ENCODE assay signal across 12 cellular contexts in the genomic region with DNA sequence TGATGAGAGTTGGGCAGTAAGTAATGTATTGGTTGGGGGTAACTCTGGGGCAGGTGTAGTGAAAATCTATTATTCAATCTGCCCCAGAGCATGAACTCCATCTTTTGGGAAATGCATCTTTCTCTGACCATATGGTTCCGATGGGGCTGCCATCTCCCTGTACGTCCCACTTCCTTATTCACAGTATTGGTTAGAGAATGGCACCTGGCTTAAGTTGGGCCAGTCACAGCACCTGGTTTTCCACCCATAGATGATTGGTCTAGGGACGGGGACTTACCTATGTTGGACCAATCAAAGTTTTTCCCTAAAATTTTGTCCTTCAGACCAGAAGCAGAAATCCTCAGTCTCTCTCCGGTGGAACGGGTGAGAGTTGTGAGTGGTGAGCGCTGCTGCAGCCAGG. TPM values are rescaled to one million over a fixed set of nuclear protein-coding genes. Genes with fewer than 3 reads are reported as not detected.
DNase-seq lines count a peak whose midpoint lies in the region; ATAC-seq and TF ChIP-seq lines count a peak whose summit lies in the region.
"Had no signal": no experiment of that assay in that cellular context is flagged by ENCODE, and none has a peak within 500 bp of the region (broad histone marks: within the 10 kb centered on the region; RNA-seq: fewer than 3 reads in every experiment).

No MANE protein-coding gene starts in this region.

- H3K4me3 ChIP-seq in PC-9 = peak overlapping the region; percentile 71; the same call in 1 of the 2 replicates
- H3K4me3 ChIP-seq in endodermal cell (ENCODE audit: low read length) = peak overlapping the region; percentile 95
- H3K4me3 ChIP-seq in ovary = no peak overlapping the region

- no peak for ATAC-seq in stimulated activated naive CD8-positive, alpha-beta T cell treated with anti-CD3 and anti-CD28 coated beads, Interleukin-15, amount 100 ng/mL, for 72 hours
- no peak for ATAC-seq in HG03442 (IDR thresholded peaks at IDR 0.05; ENCODE audit: unreplicated experiment)
- ATAC-seq in HG02623 (IDR thresholded peaks at IDR 0.05; ENCODE audit: unreplicated experiment) = no peak

- H3K9me3 ChIP-seq in PC-9 (ENCODE audit: insufficient read depth, low read depth) (no peaks in the 10 kb centered on the region), endodermal cell (ENCODE audit: control insufficient read depth, low read length) (no peaks in the 10 kb centered on the region), ovary (no peaks in the 10 kb centered on the region)
- H3K9me3 ChIP-seq: thyroid gland had no signal

- peak overlapping the region; percentile 90 for H3K4me3 Mint-ChIP-seq in activated naive CD4-positive, alpha-beta T cell treated with anti-CD3 and anti-CD28 coated beads for 36 hours
- H3K4me3 Mint-ChIP-seq in endodermal cell = peak overlapping the region; percentile 93
- H3K4me3 Mint-ChIP-seq in stimulated activated naive CD8-positive, alpha-beta T cell treated with anti-CD3 and anti-CD28 coated beads, Interleukin-15, amount 100 ng/mL, for 72 hours = peak overlapping the region; percentile 83 to 95

- H3K9me3 Mint-ChIP-seq in activated naive CD4-positive, alpha-beta T cell treated with anti-CD3 and anti-CD28 coated beads for 36 hours = no peaks in the 10 kb centered on the region
- no peaks in the 10 kb centered on the region for H3K9me3 Mint-ChIP-seq in endodermal cell
- no peaks in the 10 kb centered on the region for H3K9me3 Mint-ChIP-seq in stimulated activated naive CD8-positive, alpha-beta T cell treated with anti-CD3 and anti-CD28 coated beads, Interleukin-15, amount 100 ng/mL, for 72 hours

- H3K27ac ChIP-seq in PC-9 (no peak overlapping the region), endodermal cell (ENCODE audit: low read depth, low read length) (no peak overlapping the region), ovary (no peak overlapping the region)
- H3K27ac ChIP-seq: thyroid gland had no signal

- peaks cover 6% of the 10 kb centered on the region for H3K36me3 Mint-ChIP-seq in activated naive CD4-positive, alpha-beta T cell treated with anti-CD3 and anti-CD28 coated beads for 36 hours (ENCODE audit: low read depth)
- peaks cover 3% of the 10 kb centered on the region for H3K36me3 Mint-ChIP-seq in endodermal cell (ENCODE audit: low read depth)

- BruUV-seq in PC-9 (replicated peaks; lab: Mats Ljungman, UMichigan) = no TSS peak

- H3K4me2 ChIP-seq in PC-9 = peak overlapping the region; percentile 93

- H3K9ac ChIP-seq in endodermal cell (ENCODE audit: extremely low read depth, low read length, poor library complexity, severe bottlenecking) = no peak overlapping the region

- TF ChIP-seq EP300 in ovary (IDR thresholded peaks at IDR 0.05) = no peak

- intact Hi-C loops in activated naive CD4-positive, alpha-beta T cell treated with anti-CD3 and anti-CD28 coated beads for 36 hours (cut with micrococcal nuclease) = loop anchor here (5.0 kb wide), 3 partner anchors 324 to 1671 kb away; a partner anchor contains a TSS
- intact Hi-C loops in PC-9 (cut with micrococcal nuclease; ENCODE audit: unreplicated experiment) (loop anchor here (10.0 kb wide), 1 partner anchor 327 kb away; a partner anchor contains a TSS), ovary (cut with DNase I) (loop anchor here in 3 of 4 donors (10.0 kb wide), 1 partner anchor 73 kb away; no protein-coding TSS in a partner anchor)

- no peak for TF ChIP-seq POLR2A in ovary (IDR thresholded peaks at IDR 0.05)

- H3K79me2 ChIP-seq in PC-9 (ENCODE audit: low read depth) = peaks cover 46% of the 10 kb centered on the region

- peaks cover 28% of the 10 kb centered on the region for H3K4me1 ChIP-seq in PC-9 (replicated peaks; ENCODE audit: insufficient read depth)
- no peaks in the 10 kb centered on the region for H3K4me1 ChIP-seq in endodermal cell (ENCODE audit: control insufficient read depth, insufficient read depth, low read length)
- peaks cover 2% of the 10 kb centered on the region for H3K4me1 ChIP-seq in ovary (ENCODE audit: insufficient read depth)

- 89 to 95% methylated on average over 5 to 6 of the region's 6 CpGs for WGBS in endodermal cell (ENCODE audit: insufficient coverage in 1 of 2, insufficient read length in 1 of 2), 2 experiments
- WGBS in ovary, 3 donors = 93 to 98% (median 96%) methylated on average over 6 of the region's 6 CpGs

- peaks cover 10% of the 10 kb centered on the region; the same call in 1 of the 2 replicates for H3F3A ChIP-seq in PC-9 (ENCODE audit: insufficient read depth, low read depth)

- no peaks in the 10 kb centered on the region for H3K36me3 ChIP-seq in PC-9 (ENCODE audit: low read depth)
- H3K36me3 ChIP-seq in endodermal cell (ENCODE audit: control insufficient read depth, insufficient read depth, low read length) = no peaks in the 10 kb centered on the region
- no peaks in the 10 kb centered on the region for H3K36me3 ChIP-seq in ovary
- H3K36me3 ChIP-seq: thyroid gland had no signal

- CTCF ChIA-PET in activated naive CD4-positive, alpha-beta T cell treated with anti-CD3 and anti-CD28 coated beads for 36 hours (lab: Charles Lee) = interaction anchor here (0.7 kb wide), 1 partner anchor 21 kb away, joined by 3 read pairs; no protein-coding TSS in a partner anchor
- CTCF ChIA-PET in PC-9 (lab: Charles Lee) = no interaction called here

- POLR2A ChIA-PET in PC-9 (lab: Charles Lee; ENCODE audit: unreplicated experiment) = no interaction called here

- H3K4me1 Mint-ChIP-seq in activated naive CD4-positive, alpha-beta T cell treated with anti-CD3 and anti-CD28 coated beads for 36 hours (ENCODE audit: low read depth) = peaks cover 31% of the 10 kb centered on the region
- peaks cover 17% of the 10 kb centered on the region for H3K4me1 Mint-ChIP-seq in endodermal cell
- peaks cover 50% of the 10 kb centered on the region for H3K4me1 Mint-ChIP-seq in stimulated activated naive CD8-positive, alpha-beta T cell treated with anti-CD3 and anti-CD28 coated beads, Interleukin-15, amount 100 ng/mL, for 72 hours

- no peaks in the 10 kb centered on the region for H3K27me3 Mint-ChIP-seq in activated naive CD4-positive, alpha-beta T cell treated with anti-CD3 and anti-CD28 coated beads for 36 hours (ENCODE audit: low read depth)
- no peaks in the 10 kb centered on the region for H3K27me3 Mint-ChIP-seq in endodermal cell (ENCODE audit: insufficient read depth)
- H3K27me3 Mint-ChIP-seq in stimulated activated naive CD8-positive, alpha-beta T cell treated with anti-CD3 and anti-CD28 coated beads, Interleukin-15, amount 100 ng/mL, for 72 hours = no peaks in the 10 kb centered on the region

- H3K27me3 ChIP-seq in PC-9 (ENCODE audit: insufficient read depth, low read depth) (no peaks in the 10 kb centered on the region), endodermal cell (ENCODE audit: control insufficient read depth, insufficient read depth, low read length, poor library complexity, severe bottlenecking) (no peaks in the 10 kb centered on the region), ovary (no peaks in the 10 kb centered on the region)
- H3K27me3 ChIP-seq: thyroid gland had no signal

- TF ChIP-seq CTCF in PC-9 (conservative IDR thresholded peaks at IDR 0.05) (no peak), endodermal cell (conservative IDR thresholded peaks at IDR 0.05) (no peak), ovary (IDR thresholded peaks at IDR 0.05) (no peak)

- H4K20me1 ChIP-seq in PC-9 (ENCODE audit: insufficient read depth) = peaks cover 20% of the 10 kb centered on the region; the same call in 1 of the 2 replicates

- no peaks in the 10 kb centered on the region for H3K9me2 ChIP-seq in PC-9 (ENCODE audit: insufficient read depth)

- no peak overlapping the region for H3K27ac Mint-ChIP-seq in activated naive CD4-positive, alpha-beta T cell treated with anti-CD3 and anti-CD28 coated beads for 36 hours
- H3K27ac Mint-ChIP-seq in endodermal cell = no peak overlapping the region
- H3K27ac Mint-ChIP-seq in stimulated activated naive CD8-positive, alpha-beta T cell treated with anti-CD3 and anti-CD28 coated beads, Interleukin-15, amount 100 ng/mL, for 72 hours = peak overlapping the region in 1 of 2 donors; percentile 50

- DNase-seq in activated naive CD4-positive, alpha-beta T cell treated with anti-CD3 and anti-CD28 coated beads for 36 hours = no peak
- DNase-seq in activated naive CD4-positive, alpha-beta T cell treated with Interleukin-2 at 50 U/mL for 16 hours = no peak
- DNase-seq in PC-9 = no peak
- no peak for DNase-seq in endodermal cell
- no peak for DNase-seq in stimulated activated naive CD8-positive, alpha-beta T cell treated with anti-CD3 and anti-CD28 coated beads, Interleukin-15, amount 100 ng/mL, for 72 hours
- no peak for DNase-seq in ovary
- DNase-seq: anterior cingulate cortex; posterior cingulate gyrus; stimulated activated CD4-positive, alpha-beta T cell treated with anti-CD3 and anti-CD28 coated beads, Interleukin-4, amount 100 ng/mL, for 4 hours; thyroid gland had no signal

- no peak overlapping the region for H2AFZ ChIP-seq in PC-9

RNA-seq across cellular contexts. Expression of a gene that starts 2.2 kb away (rescaled TPM):
- total RNA-seq in activated naive CD4-positive, alpha-beta T cell treated with anti-CD3 and anti-CD28 coated beads for 36 hours = 100 to 1,000 TPM; 137 to 139 TPM
- total RNA-seq in PC-9 (2021) (214 and 219 TPM in 2 replicates), endodermal cell (100 to 1,000 TPM; 136 to 182 TPM), ovary (100 to 1,000 TPM in 4 of 7 donors, 10 to 100 TPM in 3; 51.7 to 124 (median 105) TPM)
- 164 TPM for polyA plus RNA-seq in endodermal cell (2013, experiment 1 of 2)
- 145 TPM for polyA plus RNA-seq in endodermal cell (2013, experiment 2 of 2)
- 100 to 1,000 TPM in 1 of 2 donors, 10 to 100 TPM in 1; 68.9 to 131 TPM for polyA plus RNA-seq in ovary
